ENCODE assay signal across 15 cellular contexts in the genomic region with DNA sequence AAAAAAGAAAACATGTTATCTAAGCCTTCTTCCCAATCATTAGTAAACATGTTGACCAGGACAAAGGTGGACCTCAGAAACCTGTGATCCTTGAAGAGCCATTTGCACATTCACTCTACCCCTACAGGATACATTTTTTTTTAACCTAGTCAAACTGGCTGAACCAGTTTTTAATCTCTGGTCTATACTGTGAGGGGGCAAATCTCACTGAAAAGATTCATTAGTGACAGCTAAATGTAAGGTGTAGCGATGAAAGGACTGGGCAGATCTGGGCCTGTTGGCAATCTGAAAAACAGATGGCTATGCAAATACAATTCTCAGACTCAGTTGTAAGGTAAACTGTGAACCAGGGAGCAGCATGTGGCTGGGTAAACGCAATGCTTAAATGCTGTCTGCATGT.
DNase-seq lines count a peak whose midpoint lies in the region.
"Had no signal": no experiment of that assay in that cellular context is flagged by ENCODE, and none has a peak within 500 bp of the region (broad histone marks: within the 10 kb centered on the region; RNA-seq: fewer than 3 reads in every experiment).

No MANE protein-coding gene starts in this region.

- DNase-seq in DMS79 treated with DMSO at 0.1 percent for 48 hours (lab: John Stamatoyannopoulos, UW): peak; percentile 70
- DNase-seq in NCI-H146 treated with DMSO at 0.1 percent for 48 hours (lab: John Stamatoyannopoulos, UW; ENCODE audit: unreplicated experiment): peak; percentile 89
- DNase-seq in cerebellum (ENCODE audit: low spot score): peak; percentile 6
- peak; percentile 27 for DNase-seq in mucosa of gallbladder (ENCODE audit: low spot score)
- DNase-seq in dedifferentiated amniotic fluid mesenchymal stem cell (ENCODE audit: extremely low spot score): no peak
- DNase-seq in DMS114 treated with DMSO at 0.1 percent for 48 hours (lab: John Stamatoyannopoulos, UW; ENCODE audit: unreplicated experiment): no peak
- no peak for DNase-seq in glomerular visceral epithelial cell (ENCODE audit: extremely low spot score)
- no peak for DNase-seq in NCI-H2227 (lab: John Stamatoyannopoulos, UW; ENCODE audit: unreplicated experiment)
- DNase-seq: activated CD4-positive, CD25-positive, alpha-beta regulatory T cell; activated T-cell treated with anti-CD3 and anti-CD28 coated beads for 4 hours; anterior cingulate cortex; gastrocnemius medialis; NK-92 treated with Interleukin-12 subunit alpha and Interleukin-12 subunit beta, amount 100 ng/mL, for 24 hours; posterior cingulate gyrus; stimulated activated CD4-positive, alpha-beta T cell treated with anti-CD3 and anti-CD28 coated beads, Interleukin-2, amount 100 ng/mL, for 24 hours had no signal

Comparison
In these comparisons a context has a peak if more than half of its experiments do, and no peak if none do; other contexts are left out.
1. DNase-seq: peak in DMS79 treated with DMSO at 0.1 percent for 48 hours (single experiment), NCI-H146 treated with DMSO at 0.1 percent for 48 hours (single experiment), cerebellum (single experiment) and mucosa of gallbladder (single experiment); none in dedifferentiated amniotic fluid mesenchymal stem cell (single experiment), DMS114 treated with DMSO at 0.1 percent for 48 hours (single experiment), glomerular visceral epithelial cell (single experiment) and NCI-H2227 (single experiment).